19 cellular contexts compared by ENCODE assay signal in genomic region chr6:163320804-163321203, GRCh38.
"Had no signal": no experiment of that assay in that cellular context is flagged by ENCODE, and none has a peak within 500 bp of the region (broad histone marks: within the 10 kb centered on the region; RNA-seq: fewer than 3 reads in every experiment).

No MANE protein-coding gene starts in this region.

- DNase-seq: cerebellar nuclear complex; colonic mucosa; dermis blood vessel endothelial cell; effector CD4-positive, alpha-beta T cell; endodermal cell; erythroblast; foreskin keratinocyte; kidney; left colon; lower lobe of right lung; natural killer cell; posterior cingulate gyrus; small intestine; stimulated activated CD4-positive, alpha-beta T cell treated with anti-CD3 and anti-CD28 coated beads, Interleukin-12 subunit alpha, Interleukin-12 subunit beta, amount 100 ng/mL, for 4 hours; stimulated activated naive CD4-positive, alpha-beta T cell; stomach; testis; uterus had no signal

- H3K4me1 ChIP-seq: colonic mucosa, foreskin keratinocyte, uterus had no signal

- H3K27me3 ChIP-seq: colonic mucosa, foreskin keratinocyte, hepatocyte, stomach, testis, uterus had no signal

- H3K36me3 ChIP-seq: colonic mucosa, lower lobe of right lung, stomach, uterus had no signal

- H3K9me3 ChIP-seq: colonic mucosa, lower lobe of right lung, stomach, testis, uterus had no signal

- H3K27ac ChIP-seq: colonic mucosa, foreskin keratinocyte, hepatocyte, lower lobe of right lung, stomach, testis, uterus had no signal

- H3K4me3 ChIP-seq: colonic mucosa, hepatocyte, lower lobe of right lung, stomach, testis, uterus had no signal

- ATAC-seq: foreskin keratinocyte, left colon, lower lobe of right lung, natural killer cell had no signal
